ENCODE assay signal across 25 cellular contexts in the genomic region with DNA sequence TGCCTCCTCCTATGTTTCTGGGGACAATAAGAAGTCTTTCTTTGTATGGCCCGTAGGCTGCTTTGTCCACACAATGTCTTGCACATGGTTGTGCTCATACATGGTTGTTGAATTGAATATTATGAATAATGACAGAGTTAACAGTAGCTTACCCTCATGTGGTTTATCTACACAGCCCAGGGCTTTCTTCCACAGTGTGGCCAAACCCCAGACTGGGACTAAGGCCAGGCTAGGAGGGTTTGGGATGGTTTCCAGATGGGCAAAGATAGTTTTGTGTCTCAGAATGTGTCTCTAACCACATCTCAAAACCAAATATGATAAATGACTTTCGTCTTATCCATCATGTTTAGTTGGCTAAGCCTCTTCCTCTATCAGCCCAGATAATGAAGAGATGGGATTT.
"Had no signal": no experiment of that assay in that cellular context is flagged by ENCODE, and none has a peak within 500 bp of the region (broad histone marks: within the 10 kb centered on the region; RNA-seq: fewer than 3 reads in every experiment).

No MANE protein-coding gene starts in this region.

- H3K27ac ChIP-seq: KMS-11, RWPE1, VCaP had no signal

- H3K4me2 ChIP-seq: KMS-11 had no signal

- H3K4me3 Mint-ChIP-seq: activated CD4-positive, alpha-beta memory T cell treated with anti-CD3 and anti-CD28 coated beads, Interleukin-2, amount 10 ng/mL, durations not matched to agents 7 days and 5 days; activated CD4-positive, alpha-beta T cell treated with anti-CD3 and anti-CD28 coated beads for 36 hours; activated naive CD4-positive, alpha-beta T cell treated with anti-CD3 and anti-CD28 coated beads for 36 hours; activated naive CD8-positive, alpha-beta T cell treated with anti-CD3 and anti-CD28 coated beads for 36 hours; activated T-helper 17 cell treated with anti-CD3 and anti-CD28 coated beads, Interleukin-2, amount 50 U/mL, for 72 hours; T-helper 1 cell treated with Interleukin-12 subunit alpha and Interleukin-12 subunit beta and Interleukin-4 antibody, amounts not matched to agents 30 μg/mL and 1 μg/mL, for 36 hours had no signal

- H3K4me1 Mint-ChIP-seq: activated CD4-positive, alpha-beta memory T cell treated with anti-CD3 and anti-CD28 coated beads, Interleukin-2, amount 10 ng/mL, durations not matched to agents 7 days and 5 days; activated CD4-positive, alpha-beta T cell treated with anti-CD3 and anti-CD28 coated beads for 36 hours; activated naive CD8-positive, alpha-beta T cell treated with anti-CD3 and anti-CD28 coated beads for 36 hours; activated T-helper 17 cell treated with anti-CD3 and anti-CD28 coated beads, Interleukin-2, amount 50 U/mL, for 72 hours had no signal

- H3K9me3 Mint-ChIP-seq: activated CD4-positive, alpha-beta memory T cell treated with anti-CD3 and anti-CD28 coated beads, Interleukin-2, amount 10 ng/mL, durations not matched to agents 7 days and 5 days; activated naive CD4-positive, alpha-beta T cell treated with anti-CD3 and anti-CD28 coated beads for 36 hours; activated naive CD8-positive, alpha-beta T cell treated with anti-CD3 and anti-CD28 coated beads for 36 hours; activated T-helper 17 cell treated with anti-CD3 and anti-CD28 coated beads, Interleukin-2, amount 50 U/mL, for 72 hours; T-helper 1 cell treated with Interleukin-12 subunit alpha and Interleukin-12 subunit beta and Interleukin-4 antibody, amounts not matched to agents 30 μg/mL and 1 μg/mL, for 36 hours had no signal

- H3K27ac Mint-ChIP-seq: activated CD4-positive, alpha-beta memory T cell treated with anti-CD3 and anti-CD28 coated beads, Interleukin-2, amount 10 ng/mL, durations not matched to agents 7 days and 5 days; activated CD4-positive, alpha-beta T cell treated with anti-CD3 and anti-CD28 coated beads for 36 hours; activated naive CD4-positive, alpha-beta T cell treated with anti-CD3 and anti-CD28 coated beads for 36 hours; activated naive CD8-positive, alpha-beta T cell treated with anti-CD3 and anti-CD28 coated beads for 36 hours; activated T-helper 17 cell treated with anti-CD3 and anti-CD28 coated beads, Interleukin-2, amount 50 U/mL, for 72 hours; T-helper 1 cell treated with Interleukin-12 subunit alpha and Interleukin-12 subunit beta and Interleukin-4 antibody, amounts not matched to agents 30 μg/mL and 1 μg/mL, for 36 hours had no signal

- DNase-seq: activated CD4-positive, alpha-beta memory T cell treated with anti-CD3 and anti-CD28 coated beads, Interleukin-2, amount 10 ng/mL, durations not matched to agents 7 days and 5 days; activated CD4-positive, alpha-beta T cell treated with anti-CD3 and anti-CD28 coated beads for 36 hours; activated CD4-positive, alpha-beta T cell treated with anti-CD3 and anti-CD28 coated beads, Interleukin-2, amount 50 U/mL, for 1 hour; activated CD4-positive, CD25-positive, alpha-beta regulatory T cell; activated gamma-delta T cell; activated naive CD4-positive, alpha-beta T cell treated with anti-CD3 and anti-CD28 coated beads for 36 hours; activated naive CD8-positive, alpha-beta T cell treated with anti-CD3 and anti-CD28 coated beads for 36 hours; activated T-cell treated with anti-CD3 and anti-CD28 coated beads for 4 hours; activated T-cell treated with anti-CD3 and anti-CD28 coated beads, Interleukin-2, amount 50 U/mL, for 48 hours; central memory CD4-positive, alpha-beta T cell; cortex of kidney; NCI-H1048; NCI-H1930; NCI-H2171; NCI-H345; NCI-H510A; NCI-H526 treated with DMSO at 0.1 percent for 48 hours; NCI-H82; SHP77 had no signal

- ATAC-seq: activated CD4-positive, alpha-beta T cell treated with anti-CD3 and anti-CD28 coated beads for 36 hours; activated T-helper 17 cell treated with anti-CD3 and anti-CD28 coated beads, Interleukin-2, amount 50 U/mL, for 72 hours; Panc1 had no signal

- H3K36me3 Mint-ChIP-seq: activated naive CD8-positive, alpha-beta T cell treated with anti-CD3 and anti-CD28 coated beads for 36 hours had no signal
